35 cellular contexts compared by ENCODE assay signal in the genomic region with DNA sequence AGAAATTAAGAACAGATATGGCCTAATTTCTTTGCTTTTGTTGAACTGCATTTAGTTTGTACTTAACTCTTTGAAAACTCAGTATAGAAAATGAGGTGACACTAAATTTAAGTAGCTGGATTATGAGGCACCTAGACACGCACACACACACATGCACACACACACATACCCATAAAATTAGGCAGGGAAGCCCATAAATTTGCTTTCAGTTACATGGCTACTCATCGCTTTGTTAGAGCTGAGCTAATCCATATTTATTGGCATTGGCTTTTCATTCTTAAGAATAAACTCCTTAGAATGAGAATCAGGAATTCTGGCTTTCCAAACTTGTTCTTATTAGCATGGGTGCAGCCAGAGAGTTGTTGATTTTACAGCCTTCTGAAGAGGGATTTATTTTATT.
"Had no signal": no experiment of that assay in that cellular context is flagged by ENCODE, and none has a peak within 500 bp of the region (broad histone marks: within the 10 kb centered on the region; RNA-seq: fewer than 3 reads in every experiment).

No MANE protein-coding gene starts in this region.

- H3K9me3 ChIP-seq: MG63 had no signal

- H3K36me3 ChIP-seq: MG63 had no signal

- H3K27me3 ChIP-seq: MG63 had no signal

- DNase-seq: Karpas-422, Kasumi-1, MG63, MM.1S, MV-4-11, NCI-H1048, NCI-H1092, NCI-H1092 treated with DMSO at 0.1 percent for 48 hours, NCI-H1105, NCI-H1105 treated with DMSO at 0.1 percent for 48 hours, NCI-H1417, NCI-H1417 treated with DMSO at 0.1 percent for 48 hours, NCI-H1436, NCI-H1436 treated with DMSO at 0.1 percent for 48 hours, NCI-H146, NCI-H1694, NCI-H1694 treated with DMSO at 0.1 percent for 48 hours, NCI-H187, NCI-H187 treated with DMSO at 0.1 percent for 48 hours, NCI-H1930, NCI-H2029, NCI-H2029 treated with DMSO at 0.1 percent for 48 hours, NCI-H2081, NCI-H2081 treated with DMSO at 0.1 percent for 48 hours, NCI-H2107, NCI-H2171, NCI-H2171 treated with DMSO at 0.1 percent for 48 hours, NCI-H2227 treated with DMSO at 0.1 percent for 48 hours, NCI-H226, NCI-H345, NCI-H446, NCI-H446 treated with DMSO at 0.1 percent for 48 hours, NCI-H510A, NCI-H510A treated with DMSO at 0.1 percent for 48 hours, NCI-H524 had no signal

- H3K4me3 ChIP-seq: MG63 had no signal
